ENCODE assay signal across 8 cellular contexts in the genomic region with DNA sequence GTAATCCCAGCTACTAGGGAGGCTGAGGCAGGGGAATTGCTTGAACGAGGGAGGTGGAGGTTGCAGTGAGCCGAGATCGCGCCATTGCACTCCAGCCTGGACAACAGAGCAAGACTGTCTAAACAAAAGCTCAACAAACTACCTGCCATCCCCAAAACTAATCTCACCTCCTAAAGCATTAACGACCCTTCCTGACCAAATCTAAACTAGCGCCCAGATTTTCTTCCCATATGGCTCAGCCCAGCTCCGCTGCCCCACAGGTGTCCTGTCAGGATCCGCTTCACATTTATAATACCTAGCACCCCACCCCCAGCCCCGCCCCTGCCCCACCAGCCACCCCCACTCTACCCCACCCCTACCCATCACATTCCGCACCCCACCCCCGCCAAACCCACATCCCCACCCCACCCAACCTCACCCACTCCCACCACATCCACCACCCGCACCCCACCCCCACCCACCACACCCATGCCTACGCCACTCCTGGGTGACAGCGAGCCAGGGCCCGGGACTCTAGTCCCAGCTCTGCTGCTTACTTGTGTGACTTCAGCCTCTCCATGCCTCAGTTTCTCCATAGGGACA. TPM values are rescaled to one million over a fixed set of nuclear protein-coding genes. Genes with fewer than 3 reads are reported as not detected.
DNase-seq lines count a peak whose midpoint lies in the region; ATAC-seq and TF ChIP-seq lines count a peak whose summit lies in the region.

No MANE protein-coding gene starts in this region.

- intact Hi-C loops in OCI-LY7 (cut with micrococcal nuclease; ENCODE audit: unreplicated experiment) = no loop called here
- intact Hi-C loops in right lobe of liver (cut with DNase I) = no loop called here
- intact Hi-C loops in transverse colon (cut with DNase I; ENCODE audit: low total_unique reads) = no loop called here

- no peaks in the 10 kb centered on the region for H3K9me2 ChIP-seq in OCI-LY7 (ENCODE audit: insufficient read depth, low read length)

- TF ChIP-seq CTCF in OCI-LY7 (conservative IDR thresholded peaks at IDR 0.05; ENCODE audit: low read length) (no peak), brain (conservative IDR thresholded peaks at IDR 0.05) (no peak), right lobe of liver (IDR thresholded peaks at IDR 0.05) (no peak), transverse colon (IDR thresholded peaks at IDR 0.05) (no peak)

- H3K4me1 ChIP-seq in ES-I3 (ENCODE audit: insufficient read depth, low read length) (peaks cover 8% of the 10 kb centered on the region; the same call in 1 of the 2 replicates), OCI-LY7 (ENCODE audit: insufficient read depth, low read length, poor library complexity, severe bottlenecking) (peaks cover 24% of the 10 kb centered on the region), right lobe of liver (peaks cover 0 to 61% (median 24%) of the 10 kb centered on the region in 4 donors), transverse colon (peaks cover 16 to 43% (median 22%) of the 10 kb centered on the region in 4 donors)

- H3K9me3 Mint-ChIP-seq in brain = no peaks in the 10 kb centered on the region

- H3K36me3 Mint-ChIP-seq in brain = no peaks in the 10 kb centered on the region

- WGBS in right lobe of liver (ENCODE audit: insufficient coverage, low coverage, low lambda C conversion rate, missing lambda C conversion rate) = 16% methylated on average over 12 of the region's 15 CpGs
- 15 to 27% methylated on average over 4 to 10 of the region's 15 CpGs for WGBS in transverse colon (ENCODE audit: low coverage in 1 of 2), 2 donors

- H3K4me3 ChIP-seq in OCI-LY7 (ENCODE audit: low read depth, low read length, poor library complexity, severe bottlenecking) (peak overlapping the region; percentile 99), right lobe of liver (peak overlapping the region; percentile 88 to 97 (median 94)), transverse colon (peak overlapping the region; percentile 85 to 98 (median 94))

- peak overlapping the region in 4 of 5 experiments; percentile 56 to 91 (median 77) for H3K27ac Mint-ChIP-seq in brain

- DNase-seq in OCI-LY7 (ENCODE audit: low spot score) (no peak), right lobe of liver (no peak), transverse colon (no peak), NCI-H1436 (lab: John Stamatoyannopoulos, UW) (no peak), anterior cingulate cortex (lab: John Stamatoyannopoulos, UW) (no peak)

- H3K27ac ChIP-seq in OCI-LY7 (ENCODE audit: low read depth, low read length, poor library complexity, severe bottlenecking) (peak overlapping the region; percentile 68), right lobe of liver (peak overlapping the region; percentile 89 to 92 (median 90)), transverse colon (peak overlapping the region; percentile 89 to 99 (median 94))

- peak overlapping the region; percentile 81 to 90 (median 86) for H3K4me3 Mint-ChIP-seq in brain

- H3K9ac ChIP-seq in ES-I3 (ENCODE audit: low read depth, low read length) = peak overlapping the region; percentile 94; the same call in 1 of the 2 replicates

- H3K79me2 ChIP-seq in OCI-LY7 (ENCODE audit: insufficient read depth, low read depth, low read length) = peaks cover 15% of the 10 kb centered on the region

- no peaks in the 10 kb centered on the region; the same call in 1 of the 2 replicates for H4K20me1 ChIP-seq in OCI-LY7 (ENCODE audit: insufficient read depth, low read length)

- CTCF ChIA-PET in OCI-LY7 (lab: Charles Lee; ENCODE audit: unreplicated experiment) = no interaction called here

- in situ Hi-C loops in transverse colon (cut with MboI; ENCODE audit: low pct_ligation_motif_present in 1 of 4, low pct_unique_long_range_greater_than_20kb in 1 of 4, low sequenced_read_pairs in 3 of 4) = loop anchor here (5.0 to 25.0 kb wide), 3 partner anchors 102 to 110 kb away; partner anchors contain the start of gene POP4 (in 4 of the 4)

- H3K27me3 ChIP-seq in right lobe of liver (no peaks in the 10 kb centered on the region), transverse colon (no peaks in the 10 kb centered on the region)

- H3K36me3 ChIP-seq in ES-I3 (ENCODE audit: insufficient read depth, low read length) (no peaks in the 10 kb centered on the region), OCI-LY7 (ENCODE audit: insufficient read depth, low read length) (0 out of 2 replicates have a peak, but pooled peaks cover 3% of the 10 kb centered on the region), right lobe of liver (no peaks in the 10 kb centered on the region), transverse colon (no peaks in the 10 kb centered on the region)

- H3K4me1 Mint-ChIP-seq in brain = peaks cover 47% of the 10 kb centered on the region

- BruUV-seq in OCI-LY7 (replicated peaks; lab: Mats Ljungman, UMichigan) = no TSS peak

- TF ChIP-seq EP300 in transverse colon (IDR thresholded peaks at IDR 0.05; ENCODE audit: low read depth) = no peak

- H3K4me2 ChIP-seq in OCI-LY7 (ENCODE audit: low read length) = peak overlapping the region; percentile 96

- H2AFZ ChIP-seq in OCI-LY7 (ENCODE audit: low read length) = peak overlapping the region; percentile 84

- no peaks in the 10 kb centered on the region for H3K9me3 ChIP-seq in ES-I3 (ENCODE audit: control insufficient read depth, insufficient read depth, low read length)
- H3K9me3 ChIP-seq in OCI-LY7 (ENCODE audit: low read length) = no peaks in the 10 kb centered on the region
- no peaks in the 10 kb centered on the region for H3K9me3 ChIP-seq in right lobe of liver
- H3K9me3 ChIP-seq in transverse colon = no peaks in the 10 kb centered on the region

- TF ChIP-seq POLR2A in right lobe of liver (IDR thresholded peaks at IDR 0.05) = no peak
- TF ChIP-seq POLR2A in transverse colon (IDR thresholded peaks at IDR 0.05) = no peak

- H3K27me3 Mint-ChIP-seq in brain = peaks cover 3% of the 10 kb centered on the region

- ATAC-seq in GM21737 (IDR thresholded peaks at IDR 0.05; ENCODE audit: unreplicated experiment) = peak; percentile 16
- ATAC-seq in right lobe of liver = peak in 3 of 4 donors; percentile 1 to 2 (median 2)

- POLR2A ChIA-PET in OCI-LY7 (lab: Charles Lee) = interaction anchor here (0.5 to 4.1 kb wide), 5 partner anchors 68 to 752 kb away, joined by 3 to 21 read pairs (median 4); partner anchors contain the start of gene POP4

RNA-seq across cellular contexts. Expression of gene C19orf12, which starts 0.6 kb away (rescaled TPM):
- total RNA-seq in OCI-LY7 (2014; rRNA removed; shearing (Covaris generic)) = 11.9 and 12.5 TPM in 2 replicates
- total RNA-seq in OCI-LY7 (2022) (17.0 and 20.6 TPM in 2 replicates), right lobe of liver (10 to 100 TPM; 35.2 to 62.8 (median 52.4) TPM), transverse colon (10 to 100 TPM; 13.9 to 33.3 (median 21.4) TPM)
- 34.1 TPM for polyA plus RNA-seq in brain (ENCODE audit: insufficient read depth, low read depth, low replicate concordance)

RNA-seq across cellular contexts. Expression of gene PLEKHF1, which starts 49.2 kb away (rescaled TPM):
- 7.0 TPM in 2 replicates for total RNA-seq in OCI-LY7 (2014; rRNA removed; shearing (Covaris generic))
- total RNA-seq in OCI-LY7 (2022) = 4.5 and 5.0 TPM in 2 replicates
- 5.6 TPM for polyA plus RNA-seq in brain (ENCODE audit: insufficient read depth, low read depth, low replicate concordance)
- 10 to 100 TPM in 2 of 6 experiments, 1 to 10 TPM in 4; 5.6 to 13.8 (median 9.8) TPM for total RNA-seq in right lobe of liver
- total RNA-seq in transverse colon = 10 to 100 TPM in 3 of 4 donors, 1 to 10 TPM in 1; 8.6 to 38.8 (median 14.2) TPM
